In genomic region chr4:123547167-123547817, GRCh38 we compare ENCODE assay signal across 1 cellular context.
TF ChIP-seq lines count a peak whose summit lies in the region.

No MANE protein-coding gene starts in this region.

TF ChIP-seq in WTC11, 78 proteins besides CTCF, POLR2A, EP300 and RAD21 (continued from another document):
- peak; percentile 95 for TF ChIP-seq USF1 (CRISPR knock-in tag; IDR thresholded peaks at IDR 0.05)
- TF ChIP-seq, protein P1, sequence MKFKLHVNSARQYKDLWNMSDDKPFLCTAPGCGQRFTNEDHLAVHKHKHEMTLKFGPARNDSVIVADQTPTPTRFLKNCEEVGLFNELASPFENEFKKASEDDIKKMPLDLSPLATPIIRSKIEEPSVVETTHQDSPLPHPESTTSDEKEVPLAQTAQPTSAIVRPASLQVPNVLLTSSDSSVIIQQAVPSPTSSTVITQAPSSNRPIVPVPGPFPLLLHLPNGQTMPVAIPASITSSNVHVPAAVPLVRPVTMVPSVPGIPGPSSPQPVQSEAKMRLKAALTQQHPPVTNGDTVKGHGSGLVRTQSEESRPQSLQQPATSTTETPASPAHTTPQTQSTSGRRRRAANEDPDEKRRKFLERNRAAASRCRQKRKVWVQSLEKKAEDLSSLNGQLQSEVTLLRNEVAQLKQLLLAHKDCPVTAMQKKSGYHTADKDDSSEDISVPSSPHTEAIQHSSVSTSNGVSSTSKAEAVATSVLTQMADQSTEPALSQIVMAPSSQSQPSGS (CRISPR knock-in tag; IDR thresholded peaks at IDR 0.05; ENCODE audit: borderline replicate concordance, low read depth): no peak
- TF ChIP-seq, protein P2, sequence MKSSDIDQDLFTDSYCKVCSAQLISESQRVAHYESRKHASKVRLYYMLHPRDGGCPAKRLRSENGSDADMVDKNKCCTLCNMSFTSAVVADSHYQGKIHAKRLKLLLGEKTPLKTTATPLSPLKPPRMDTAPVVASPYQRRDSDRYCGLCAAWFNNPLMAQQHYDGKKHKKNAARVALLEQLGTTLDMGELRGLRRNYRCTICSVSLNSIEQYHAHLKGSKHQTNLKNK (CRISPR knock-in tag; IDR thresholded peaks at IDR 0.05): no peak
- TF ChIP-seq, protein P3, sequence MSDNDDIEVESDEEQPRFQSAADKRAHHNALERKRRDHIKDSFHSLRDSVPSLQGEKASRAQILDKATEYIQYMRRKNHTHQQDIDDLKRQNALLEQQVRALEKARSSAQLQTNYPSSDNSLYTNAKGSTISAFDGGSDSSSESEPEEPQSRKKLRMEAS (CRISPR knock-in tag; IDR thresholded peaks at IDR 0.05): peak; percentile 91
- 0 out of 2 replicates have a peak, but pooled peaks have one; percentile 20 for TF ChIP-seq FOXK1 (CRISPR knock-in tag; IDR thresholded peaks at IDR 0.05)
- 0 out of 2 replicates have a peak, but pooled peaks have one; percentile 27 for TF ChIP-seq MYBL2 (CRISPR knock-in tag; IDR thresholded peaks at IDR 0.05)
- TF ChIP-seq, protein P4, sequence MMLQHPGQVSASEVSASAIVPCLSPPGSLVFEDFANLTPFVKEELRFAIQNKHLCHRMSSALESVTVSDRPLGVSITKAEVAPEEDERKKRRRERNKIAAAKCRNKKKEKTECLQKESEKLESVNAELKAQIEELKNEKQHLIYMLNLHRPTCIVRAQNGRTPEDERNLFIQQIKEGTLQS (CRISPR knock-in tag; conservative IDR thresholded peaks at IDR 0.05): no peak
- no peak for TF ChIP-seq NR2C2 (CRISPR knock-in tag; IDR thresholded peaks at IDR 0.05)
- no peak for TF ChIP-seq MLX (CRISPR knock-in tag; IDR thresholded peaks at IDR 0.05)
- peak; percentile 17; the same call in 1 of the 2 replicates for TF ChIP-seq SP1 (CRISPR knock-in tag; conservative IDR thresholded peaks at IDR 0.05)
- TF ChIP-seq ZNF232 (CRISPR knock-in tag; IDR thresholded peaks at IDR 0.05): 0 out of 2 replicates have a peak, but pooled peaks have one; percentile 5
